ENCODE assay signal across 8 cellular contexts in the genomic region with DNA sequence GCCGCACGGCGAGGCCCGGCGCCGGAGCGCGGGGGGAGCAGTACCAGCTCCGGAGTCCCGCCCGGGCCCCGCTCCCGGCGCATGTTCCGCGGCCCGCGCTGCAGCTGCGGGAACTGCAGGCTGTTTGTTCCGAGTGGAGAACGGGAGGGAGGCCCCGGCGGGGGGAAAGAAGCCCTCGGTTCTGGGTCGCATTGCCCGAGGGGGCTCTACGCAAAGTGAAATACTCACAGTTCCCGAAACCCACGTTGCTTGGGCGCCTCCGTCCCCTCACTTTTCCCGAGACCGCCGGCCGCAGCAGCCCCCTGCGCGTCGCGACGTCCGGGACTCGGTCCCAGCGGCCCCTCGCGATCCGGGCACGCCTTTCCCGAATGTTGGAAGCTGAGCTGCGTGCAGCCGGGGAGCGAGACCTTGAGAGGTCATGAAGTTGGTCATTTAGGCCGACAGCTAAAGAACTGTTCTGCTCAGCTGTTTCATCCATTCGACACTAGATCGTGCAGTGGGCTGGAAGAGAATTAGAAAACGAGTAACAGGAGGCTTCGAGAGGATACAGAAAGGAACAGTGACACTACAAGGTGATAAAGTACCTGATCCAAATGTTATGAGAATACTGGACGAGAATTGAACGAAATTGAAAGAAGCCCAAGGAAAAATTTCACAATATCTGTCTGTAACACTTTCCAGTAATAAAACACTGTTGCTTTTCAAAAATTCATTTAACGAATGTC. TPM values are rescaled to one million over a fixed set of nuclear protein-coding genes. Genes with fewer than 3 reads are reported as not detected.
DNase-seq lines count a peak whose midpoint lies in the region; ATAC-seq and TF ChIP-seq lines count a peak whose summit lies in the region.

No MANE protein-coding gene starts in this region.

- intact Hi-C loops in Caco-2 (cut with micrococcal nuclease; ENCODE audit: unreplicated experiment), result loop anchor here (5.0 kb wide), 1 partner anchor 98 kb away; the partner anchor contains the start of gene PARP1
- intact Hi-C loops in IMR-90 (cut with micrococcal nuclease), result loop anchor here (1.0 kb wide), 1 partner anchor 123 kb away; the partner anchor contains the start of gene ACBD3

- no peak overlapping the region for H3K56ac ChIP-seq in IMR-90 (ENCODE audit: extremely low read depth, insufficient read depth, low read length)

- ATAC-seq in GM19043 (IDR thresholded peaks at IDR 0.05; ENCODE audit: low read depth, unreplicated experiment), result peak; percentile 30
- peak; percentile 34 for ATAC-seq in IMR-90 (ENCODE audit: low read depth)

- in situ Hi-C loops in IMR-90 (cut with MboI; ENCODE audit: low sequenced_read_pairs), result no loop called here

- CTCF ChIA-PET in Caco-2 (lab: Charles Lee) (interaction anchor here (1.0 to 1.6 kb wide), 6 partner anchors 24 to 245 kb away, joined by 3 to 8 read pairs (median 4); partner anchors contain the start of gene PARP1), IMR-90 (lab: Yijun Ruan, JAX) (interaction anchor here (0.6 to 1.2 kb wide), 3 partner anchors 24 to 184 kb away, joined by 3 to 4 read pairs (median 4); no protein-coding TSS in a partner anchor)

- 2% methylated on average over 26 of the region's 59 CpGs; no CpG with 5 or more reads in 1 of the 2 experiments for WGBS in IMR-90 (ENCODE audit: extremely low coverage in 2 of 2, insufficient read length in 1 of 2), 2 experiments

- TF ChIP-seq CTCF in Caco-2 (IDR thresholded peaks at IDR 0.05; ENCODE audit: insufficient read depth in 1 of 2, low read depth in 1 of 2, low read length in 1 of 2, severe bottlenecking in 1 of 2, unreplicated experiment in 1 of 2) (no peak), IMR-90 (conservative IDR thresholded peaks at IDR 0.05; ENCODE audit: low read depth, low read length) (peak; percentile 15; the same call in 1 of the 2 replicates), fibroblast of villous mesenchyme (IDR thresholded peaks at IDR 0.05; ENCODE audit: insufficient read depth, low read depth, low read length) (no peak), neutrophil (IDR thresholded peaks at IDR 0.05) (no peak)

- peak overlapping the region; percentile 51 to 62; a peak in 3 of 4 replicates for H4K8ac ChIP-seq in IMR-90 (ENCODE audit: low read depth in 2 of 2, low read length in 2 of 2)

- peak overlapping the region; percentile 28 for H3K27ac Mint-ChIP-seq in Caco-2 (ENCODE audit: unreplicated experiment)

- H2BK15ac ChIP-seq in IMR-90 (ENCODE audit: low read depth, low read length), result no peak overlapping the region

- H3K14ac ChIP-seq in IMR-90 (replicated peaks; ENCODE audit: low read depth, low read length), result peak overlapping the region; percentile 65

- H3K4ac ChIP-seq in IMR-90 (ENCODE audit: low read depth, low read length), result peak overlapping the region; percentile 76

- BruUV-seq in Caco-2 (replicated peaks; lab: Mats Ljungman, UMichigan) (TSS peak; percentile 44), IMR-90 (replicated peaks; lab: Mats Ljungman, UMichigan) (no TSS peak)

- H3K79me1 ChIP-seq in IMR-90 (ENCODE audit: low read depth in 1 of 2, low read length in 2 of 2), result peaks cover 13 to 14% of the 10 kb centered on the region in 2 experiments

- DNase-seq in Caco-2, result no peak
- DNase-seq in IMR-90, result no peak
- peak; percentile 48 to 60 for DNase-seq in activated CD4-positive, alpha-beta T cell treated with anti-CD3 and anti-CD28 coated beads, Interleukin-2, amount 50 U/mL, for 48 hours
- peak; percentile 34 for DNase-seq in fibroblast of villous mesenchyme (ENCODE audit: low read depth)
- DNase-seq in UCSD-AML1 (lab: John Stamatoyannopoulos, UW; ENCODE audit: unreplicated experiment), result no peak
- no peak for DNase-seq in GDM1 (lab: John Stamatoyannopoulos, UW)

- peak overlapping the region; percentile 37 for H2BK120ac ChIP-seq in IMR-90 (ENCODE audit: low read depth, low read length)

- dilution Hi-C loops in IMR-90 (cut with HindIII; ENCODE audit: low sequenced_read_pairs, unreplicated experiment), result no loop called here

- peak overlapping the region; percentile 90 for H3K4me2 ChIP-seq in IMR-90 (ENCODE audit: low read depth, low read length)

- H2BK20ac ChIP-seq in IMR-90 (ENCODE audit: low read depth, low read length), result no peak overlapping the region

- H2AK5ac ChIP-seq in IMR-90 (ENCODE audit: low read depth, low read length), result no peak overlapping the region

- H3K27ac ChIP-seq in IMR-90 (ENCODE audit: insufficient read depth, low read length), result peak overlapping the region; percentile 41
- no peak overlapping the region for H3K27ac ChIP-seq in neutrophil

- peak overlapping the region; percentile 83 for H3K23ac ChIP-seq in IMR-90 (ENCODE audit: low read depth, low read length)

- no peak overlapping the region for H4K5ac ChIP-seq in IMR-90 (ENCODE audit: low read depth, low read length)

- TF ChIP-seq RAD21 in IMR-90 (IDR thresholded peaks at IDR 0.05; ENCODE audit: low read length), result no peak

- H3K4me3 Mint-ChIP-seq in Caco-2 (ENCODE audit: unreplicated experiment), result peak overlapping the region; percentile 78

- no peak for TF ChIP-seq POLR2A in IMR-90 (IDR thresholded peaks at IDR 0.05; ENCODE audit: low read depth, low read length)

- H3K36me3 ChIP-seq in Caco-2 (ENCODE audit: control insufficient read depth, insufficient read depth, low read length) (no peaks in the 10 kb centered on the region), IMR-90 (ENCODE audit: control insufficient read depth, insufficient read depth, low read length) (no peaks in the 10 kb centered on the region), neutrophil (no peaks in the 10 kb centered on the region)

- H3K27me3 Mint-ChIP-seq in Caco-2 (ENCODE audit: insufficient read depth, unreplicated experiment), result no peaks in the 10 kb centered on the region

- H3K4me1 ChIP-seq in Caco-2 (peaks cover 19% of the 10 kb centered on the region), IMR-90 (ENCODE audit: control insufficient read depth, insufficient read depth, low read length) (peaks cover 4% of the 10 kb centered on the region), neutrophil (ENCODE audit: control insufficient read depth in 1 of 2, insufficient read depth in 1 of 2, low read depth in 1 of 2, low read length in 1 of 2) (peaks cover 15 to 18% of the 10 kb centered on the region in 2 experiments)

- peaks cover 23% of the 10 kb centered on the region for H3K4me1 Mint-ChIP-seq in Caco-2 (ENCODE audit: low read depth, unreplicated experiment)

- no peaks in the 10 kb centered on the region for H3K36me3 Mint-ChIP-seq in Caco-2 (ENCODE audit: insufficient read depth, unreplicated experiment)

- peak overlapping the region; percentile 12 for H2BK5ac ChIP-seq in IMR-90 (ENCODE audit: low read depth, low read length, poor library complexity, severe bottlenecking)

- H4K91ac ChIP-seq in IMR-90 (ENCODE audit: insufficient read depth, low read depth, low read length), result peak overlapping the region; percentile 25; the same call in 1 of the 2 replicates

- H3K9me3 ChIP-seq in Caco-2 (no peaks in the 10 kb centered on the region), IMR-90 (ENCODE audit: control insufficient read depth, insufficient read depth, low read length) (no peaks in the 10 kb centered on the region), neutrophil (no peaks in the 10 kb centered on the region)

- H3K4me3 ChIP-seq in Caco-2 (ENCODE audit: low read depth, low read length) (peak overlapping the region; percentile 100), IMR-90 (ENCODE audit: insufficient read depth, low read depth, low read length) (peak overlapping the region; percentile 93), fibroblast of villous mesenchyme (ENCODE audit: low read depth, low read length) (peak overlapping the region; percentile 98), neutrophil (ENCODE audit: low read depth in 1 of 2, low read length in 1 of 2) (peak overlapping the region; percentile 95 to 99)

- H4K20me1 ChIP-seq in IMR-90 (ENCODE audit: insufficient read depth, low read length), result no peaks in the 10 kb centered on the region

- H3K9ac ChIP-seq in IMR-90 (ENCODE audit: low read depth, low read length), result peak overlapping the region; percentile 69

- H2AK9ac ChIP-seq in IMR-90 (replicated peaks; ENCODE audit: low read depth, low read length, poor library complexity), result peak overlapping the region; percentile 47

- H3K27me3 ChIP-seq in Caco-2 (replicated peaks; ENCODE audit: control insufficient read depth, insufficient read depth, low read length) (no peaks in the 10 kb centered on the region), IMR-90 (ENCODE audit: control insufficient read depth, insufficient read depth, low read length) (no peaks in the 10 kb centered on the region), neutrophil (peaks cover 32% of the 10 kb centered on the region)

- no peak overlapping the region for H3K18ac ChIP-seq in IMR-90 (ENCODE audit: low read depth, low read length)

- POLR2A ChIA-PET in Caco-2 (lab: Charles Lee) (interaction anchor here (0.6 to 1.2 kb wide), 9 partner anchors 11 to 1054 kb away, joined by 3 to 13 read pairs (median 4); partner anchors contain the start of genes H3-3A and PYCR2), IMR-90 (lab: Charles Lee; ENCODE audit: unreplicated experiment) (no interaction called here)

- H3K9me1 ChIP-seq in IMR-90 (ENCODE audit: insufficient read depth, low read length), result peaks cover 2% of the 10 kb centered on the region; the same call in 1 of the 2 replicates

- no peaks in the 10 kb centered on the region for H3K9me3 Mint-ChIP-seq in Caco-2 (ENCODE audit: unreplicated experiment)

- H2AFZ ChIP-seq in IMR-90 (replicated peaks; ENCODE audit: low read length, poor library complexity), result peak overlapping the region; percentile 100

TF ChIP-seq in IMR-90, 13 proteins besides CTCF, POLR2A, EP300 and RAD21:
- no peak for TF ChIP-seq RCOR1 (IDR thresholded peaks at IDR 0.05; ENCODE audit: insufficient replicate concordance, low read length)
- TF ChIP-seq CHD1 (IDR thresholded peaks at IDR 0.05; ENCODE audit: low read depth, low read length), result no peak
- 0 out of 2 replicates have a peak, but pooled peaks have one; percentile 16 for TF ChIP-seq CEBPB (IDR thresholded peaks at IDR 0.05; ENCODE audit: low read depth, low read length)
- TF ChIP-seq BHLHE40 (IDR thresholded peaks at IDR 0.05; ENCODE audit: low read depth, low read length), result no peak
- no peak for TF ChIP-seq MAZ (IDR thresholded peaks at IDR 0.05; ENCODE audit: borderline replicate concordance, low read depth, low read length)
- TF ChIP-seq MAFK (IDR thresholded peaks at IDR 0.05; ENCODE audit: low read depth, low read length), result no peak
TF ChIP-seq in IMR-90: peak in this region for 1.

RNA-seq across cellular contexts. Expression of gene LIN9, which starts 0.6 kb away (rescaled TPM):
- 11.0 and 12.2 TPM in 2 replicates for total RNA-seq in Caco-2 (2022)
- total RNA-seq in IMR-90 (2012; rRNA removed), result 3.9 and 5.8 TPM in 2 replicates
- polyA plus RNA-seq in IMR-90 (2012; rRNA removed), result 1.5 and 2.3 TPM in 2 replicates
- polyA plus RNA-seq in IMR-90 (2012; cell fraction: cytosol; rRNA removed), result 0.20 and 0.36 TPM in 2 replicates
- polyA plus RNA-seq in IMR-90 (2012; cell fraction: nucleus; rRNA removed; ENCODE audit: low replicate concordance), result 0.10 and 1.0 TPM in 2 replicates
- 4.2 and 5.6 TPM in 2 replicates for total RNA-seq in fibroblast of villous mesenchyme

Comparison
In these comparisons a context has a peak if more than half of its experiments do, and no peak if none do; other contexts are left out.
1. DNase-seq: peak in activated CD4-positive, alpha-beta T cell treated with anti-CD3 and anti-CD28 coated beads, Interleukin-2, amount 50 U/mL, for 48 hours (2 of 2) and fibroblast of villous mesenchyme (single experiment); none in Caco-2 (0 of 2), IMR-90 (single experiment), UCSD-AML1 (single experiment) and GDM1 (single experiment).
2. Peak in every context shown above with its lines, with median percentiles within 50 percentile points of each other: H3K4me3 ChIP-seq.